In genomic region chr6:5032706-5033105, GRCh38 we compare ENCODE assay signal across 8 cellular contexts. TPM values are rescaled to one million over a fixed set of nuclear protein-coding genes. Genes with fewer than 3 reads are reported as not detected.
DNase-seq lines count a peak whose midpoint lies in the region; ATAC-seq, FAIRE-seq and TF ChIP-seq lines count a peak whose summit lies in the region.
"Not testable (repeated sequence)": the region's sequence is repeated elsewhere in the genome, so short reads cannot be mapped to it uniquely, and the experiment has no call there.

No MANE protein-coding gene starts in this region.

- CTCF ChIA-PET in Caco-2 (lab: Charles Lee), result not testable (repeated sequence)

- H3K4me3 Mint-ChIP-seq in Caco-2 (ENCODE audit: unreplicated experiment), result not testable (repeated sequence)

- not testable (repeated sequence) for H3K36me3 Mint-ChIP-seq in Caco-2 (ENCODE audit: insufficient read depth, unreplicated experiment)

- POLR2A ChIA-PET in Caco-2 (lab: Charles Lee), result not testable (repeated sequence)

- not testable (repeated sequence) for H3K36me3 ChIP-seq in Caco-2 (ENCODE audit: control insufficient read depth, insufficient read depth, low read length); SJCRH30; colonic mucosa; vagina

- intact Hi-C loops in Caco-2 (cut with micrococcal nuclease; ENCODE audit: unreplicated experiment); colonic mucosa (cut with DNase I); left colon (cut with DNase I, micrococcal nuclease); vagina (cut with DNase I): not testable (repeated sequence)

- H3K27me3 Mint-ChIP-seq in Caco-2 (ENCODE audit: insufficient read depth, unreplicated experiment), result not testable (repeated sequence)

- TF ChIP-seq CTCF in Caco-2 (IDR thresholded peaks at IDR 0.05; ENCODE audit: insufficient read depth in 1 of 2, low read depth in 1 of 2, low read length in 1 of 2, severe bottlenecking in 1 of 2, unreplicated experiment in 1 of 2); colonic mucosa (IDR thresholded peaks at IDR 0.05); fibroblast of villous mesenchyme (IDR thresholded peaks at IDR 0.05; ENCODE audit: insufficient read depth, low read depth, low read length); omental fat pad (IDR thresholded peaks at IDR 0.05); vagina (IDR thresholded peaks at IDR 0.05): not testable (repeated sequence)

- H3K4me1 ChIP-seq in Caco-2, colonic mucosa: not testable (repeated sequence)
- H3K4me1 ChIP-seq in SJCRH30, result peaks cover 14% of the 10 kb centered on the region
- H3K4me1 ChIP-seq in vagina, result peaks cover 17% of the 10 kb centered on the region

- not testable (repeated sequence) for H3K27ac ChIP-seq in SJCRH30, colonic mucosa, vagina

- H3K9me3 ChIP-seq in Caco-2; SJCRH30 (replicated peaks); colonic mucosa; vagina: not testable (repeated sequence)

- peak; percentile 36 for FAIRE-seq in HTR-8/SVneo (lab: Jason Lieb, UNC)

- DNase-seq in Caco-2, result peak; percentile 22 to 49
- not testable (repeated sequence) for DNase-seq in HTR-8/SVneo (ENCODE audit: insufficient read length, low spot score); omental fat pad (ENCODE audit: low spot score)
- DNase-seq in SJCRH30, result peak; percentile 45 to 55
- DNase-seq in colonic mucosa, result peak; percentile 73
- DNase-seq in fibroblast of villous mesenchyme (ENCODE audit: low read depth), result peak; percentile 28
- DNase-seq in left colon, result peak; percentile 50 to 56
- DNase-seq in vagina (ENCODE audit: extremely low spot score in 2 of 2), result peak in 1 of 2 donors; percentile 84

- not testable (repeated sequence) for H3K4me3 ChIP-seq in Caco-2 (ENCODE audit: low read depth, low read length); colonic mucosa
- H3K4me3 ChIP-seq in SJCRH30 (peak overlapping the region; percentile 42), fibroblast of villous mesenchyme (ENCODE audit: low read depth, low read length) (peak overlapping the region; percentile 39), vagina (peak overlapping the region; percentile 26 to 28)

- H3K9ac ChIP-seq in colonic mucosa (ENCODE audit: low read depth in 2 of 2, low read length in 2 of 2), result not testable (repeated sequence)

- not testable (repeated sequence) for H3K9me3 Mint-ChIP-seq in Caco-2 (ENCODE audit: unreplicated experiment)

- H3K27me3 ChIP-seq in Caco-2 (replicated peaks; ENCODE audit: control insufficient read depth, insufficient read depth, low read length); SJCRH30; colonic mucosa; vagina: not testable (repeated sequence)

- ATAC-seq in left colon (peak; percentile 81), omental fat pad (ENCODE audit: low FRiP score) (peak; percentile 63)

- H3K4me1 Mint-ChIP-seq in Caco-2 (ENCODE audit: low read depth, unreplicated experiment), result not testable (repeated sequence)

- not testable (repeated sequence) for BruUV-seq in Caco-2 (replicated peaks; lab: Mats Ljungman, UMichigan)

- not testable (repeated sequence) for TF ChIP-seq POLR2A in vagina (IDR thresholded peaks at IDR 0.05)

- H3K27ac Mint-ChIP-seq in Caco-2 (ENCODE audit: unreplicated experiment), result peak overlapping the region; percentile 12

RNA-seq across cellular contexts. Expression of gene RPP40, which starts 28.9 kb away (rescaled TPM):
- total RNA-seq in Caco-2 (2022), result 11.6 and 13.1 TPM in 2 replicates
- total RNA-seq in SJCRH30 (2014; rRNA removed; shearing (Covaris generic)), result 24.7 and 30.6 TPM in 2 replicates
- total RNA-seq in colonic mucosa, result 1 to 10 TPM; 4.4 to 6.1 TPM
- 7.7 and 11.2 TPM in 2 replicates for total RNA-seq in fibroblast of villous mesenchyme
- total RNA-seq in left colon, result 1 to 10 TPM; 3.3 to 3.4 TPM
- total RNA-seq in omental fat pad, result 10 to 100 TPM in 2 of 4 donors, 1 to 10 TPM in 2; 6.0 to 22.5 (median 10.1) TPM
- total RNA-seq in vagina, result 4.7 TPM

RNA-seq across cellular contexts. Expression of gene PPP1R3G, which starts 52.4 kb away (rescaled TPM):
- total RNA-seq in Caco-2 (2022), result 0.14 and 0.18 TPM in 2 replicates
- total RNA-seq in SJCRH30 (2014; rRNA removed; shearing (Covaris generic)), result 0.71 and 1.0 TPM in 2 replicates
- 1 to 10 TPM; 1.0 to 5.5 TPM for total RNA-seq in colonic mucosa
- total RNA-seq in fibroblast of villous mesenchyme, result 1.3 and 2.6 TPM in 2 replicates
- total RNA-seq in left colon, result 1 to 10 TPM in 1 of 2 donors, under 1 TPM in 1; 0.98 to 1.6 TPM
- total RNA-seq in omental fat pad, result 1 to 10 TPM in 2 of 4 donors, under 1 TPM in 2; 0.56 to 1.8 (median 1.3) TPM
- 4.4 TPM for total RNA-seq in vagina
